In genomic region chr10:20970044-20970443, GRCh38 we compare ENCODE assay signal across 17 cellular contexts.
DNase-seq lines count a peak whose midpoint lies in the region; ATAC-seq, FAIRE-seq and TF ChIP-seq lines count a peak whose summit lies in the region.
"Had no signal": no experiment of that assay in that cellular context is flagged by ENCODE, and none has a peak within 500 bp of the region (broad histone marks: within the 10 kb centered on the region; RNA-seq: fewer than 3 reads in every experiment).

No MANE protein-coding gene starts in this region.

- H3K27ac Mint-ChIP-seq in Calu3 (ENCODE audit: unreplicated experiment) = no peak overlapping the region
- H3K27ac Mint-ChIP-seq: activated naive CD4-positive, alpha-beta T cell treated with anti-CD3 and anti-CD28 coated beads, Interleukin-2, amount 50 U/mL, for 24 hours; CD8-positive, alpha-beta T cell; stimulated activated effector memory CD8-positive, alpha-beta T cell treated with anti-CD3 and anti-CD28 coated beads, Interleukin-12 subunit alpha, Interleukin-12 subunit beta, amount 100 ng/mL, for 72 hours had no signal

- H3K9me3 Mint-ChIP-seq in Calu3 (ENCODE audit: low read depth, unreplicated experiment) = no peaks in the 10 kb centered on the region

- TF ChIP-seq CTCF in choroid plexus epithelial cell (conservative IDR thresholded peaks at IDR 0.05; ENCODE audit: low read depth, low read length) (no peak), Calu3 (IDR thresholded peaks at IDR 0.05; ENCODE audit: unreplicated experiment) (no peak)

- no peak for ATAC-seq in left cardiac atrium
- ATAC-seq: CD8-positive, alpha-beta T cell; stimulated activated effector memory CD8-positive, alpha-beta T cell treated with anti-CD3 and anti-CD28 coated beads, Interleukin-12 subunit alpha, Interleukin-12 subunit beta, amount 100 ng/mL, for 72 hours had no signal

- FAIRE-seq in GM19239 (lab: Jason Lieb, UNC) = peak; percentile 44

- H3K4me3 ChIP-seq in choroid plexus epithelial cell (ENCODE audit: low read depth, low read length) (no peak overlapping the region), skeletal muscle cell (ENCODE audit: low read depth, low read length) (no peak overlapping the region)
- H3K4me3 ChIP-seq: lower lobe of right lung, right atrium auricular region, upper lobe of left lung had no signal

- CTCF ChIA-PET in Calu3 (lab: Charles Lee) = no interaction called here

- H3K4me1 Mint-ChIP-seq in Calu3 (ENCODE audit: low read depth, unreplicated experiment) = no peaks in the 10 kb centered on the region
- H3K4me1 Mint-ChIP-seq: activated naive CD4-positive, alpha-beta T cell treated with anti-CD3 and anti-CD28 coated beads, Interleukin-2, amount 50 U/mL, for 24 hours; stimulated activated effector memory CD8-positive, alpha-beta T cell treated with anti-CD3 and anti-CD28 coated beads, Interleukin-12 subunit alpha, Interleukin-12 subunit beta, amount 100 ng/mL, for 72 hours had no signal

- intact Hi-C loops in Calu3 (cut with micrococcal nuclease; ENCODE audit: unreplicated experiment) (no loop called here), left cardiac atrium (cut with DNase I) (no loop called here)

- no peak for DNase-seq in GM19239 (ENCODE audit: insufficient read length, low spot score)
- DNase-seq in LHCN-M2 (ENCODE audit: low read depth) = peak; percentile 6
- DNase-seq in choroid plexus epithelial cell (ENCODE audit: low read depth) = peak; percentile 65
- DNase-seq in skeletal muscle cell (ENCODE audit: low read depth) = peak; percentile 31
- no peak for DNase-seq in Calu3
- no peak for DNase-seq in SIG-M5 (lab: John Stamatoyannopoulos, UW)
- no peak for DNase-seq in left cardiac atrium
- DNase-seq: activated CD4-positive, CD25-positive, alpha-beta regulatory T cell; activated CD8-positive, alpha-beta memory T cell treated with anti-CD3 and anti-CD28 coated beads, Interleukin-2, amount 50 U/mL, for 4 hours; CD8-positive, alpha-beta T cell; central memory CD4-positive, alpha-beta T cell; lower lobe of right lung; stimulated activated CD4-positive, alpha-beta T cell treated with anti-CD3 and anti-CD28 coated beads, Interleukin-4, amount 100 ng/mL, for 24 hours; upper lobe of left lung had no signal

- no peaks in the 10 kb centered on the region for H3K36me3 Mint-ChIP-seq in Calu3 (ENCODE audit: insufficient read depth, unreplicated experiment)
- H3K36me3 Mint-ChIP-seq: activated naive CD4-positive, alpha-beta T cell treated with anti-CD3 and anti-CD28 coated beads, Interleukin-2, amount 50 U/mL, for 24 hours; CD8-positive, alpha-beta T cell; stimulated activated effector memory CD8-positive, alpha-beta T cell treated with anti-CD3 and anti-CD28 coated beads, Interleukin-12 subunit alpha, Interleukin-12 subunit beta, amount 100 ng/mL, for 72 hours had no signal

- no TSS peak for BruUV-seq in Calu3 (replicated peaks; lab: Mats Ljungman, UMichigan)

- no peak overlapping the region for H3K4me3 Mint-ChIP-seq in Calu3 (ENCODE audit: low read depth, unreplicated experiment)
- H3K4me3 Mint-ChIP-seq: activated naive CD4-positive, alpha-beta T cell treated with anti-CD3 and anti-CD28 coated beads, Interleukin-2, amount 50 U/mL, for 24 hours; CD8-positive, alpha-beta T cell; stimulated activated effector memory CD8-positive, alpha-beta T cell treated with anti-CD3 and anti-CD28 coated beads, Interleukin-12 subunit alpha, Interleukin-12 subunit beta, amount 100 ng/mL, for 72 hours had no signal

- no peaks in the 10 kb centered on the region for H3K27me3 Mint-ChIP-seq in Calu3 (ENCODE audit: unreplicated experiment)

Comparison
In these comparisons a context has a peak if more than half of its experiments do, and no peak if none do; other contexts are left out.
1. DNase-seq: peak in LHCN-M2 (single experiment), choroid plexus epithelial cell (single experiment) and skeletal muscle cell (single experiment); none in GM19239 (single experiment), Calu3 (single experiment), SIG-M5 (single experiment) and left cardiac atrium (single experiment).